23 cellular contexts compared by ENCODE assay signal in the genomic region with DNA sequence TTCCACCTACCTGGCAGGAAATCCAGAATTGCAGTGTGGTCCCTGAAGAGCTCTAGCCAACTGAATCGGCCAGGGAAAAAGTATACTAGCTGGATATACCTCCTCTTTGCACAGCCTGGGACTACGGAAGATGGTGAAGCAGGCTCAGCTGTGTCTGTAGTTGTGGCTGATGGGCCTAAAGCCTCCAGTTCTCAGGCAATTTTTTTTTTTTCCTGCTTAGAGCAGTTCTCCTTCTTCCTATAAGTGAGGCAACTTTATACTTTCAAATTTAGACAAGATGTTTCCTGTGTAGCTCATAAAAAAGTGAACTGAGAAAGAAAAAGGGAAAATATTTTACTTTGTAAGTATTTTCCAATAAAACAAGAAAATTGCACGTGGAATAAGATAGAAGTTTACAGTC.
DNase-seq lines count a peak whose midpoint lies in the region; ATAC-seq and TF ChIP-seq lines count a peak whose summit lies in the region.
"Had no signal": no experiment of that assay in that cellular context is flagged by ENCODE, and none has a peak within 500 bp of the region (broad histone marks: within the 10 kb centered on the region; RNA-seq: fewer than 3 reads in every experiment).

No MANE protein-coding gene starts in this region.

- H3K4me1 ChIP-seq in heart right ventricle (peaks cover 0 to 19% (median 0%) of the 10 kb centered on the region in 9 donors), ascending aorta (peaks cover 0 to 20% of the 10 kb centered on the region in 2 donors), HAP-1 (no peaks in the 10 kb centered on the region)

- in situ Hi-C loops in HAP-1 (cut with MboI; ENCODE audit: low sequenced_read_pairs) = no loop called here

- H3K27me3 ChIP-seq in heart right ventricle = no peaks in the 10 kb centered on the region
- no peaks in the 10 kb centered on the region for H3K27me3 ChIP-seq in ascending aorta
- no peaks in the 10 kb centered on the region for H3K27me3 ChIP-seq in HAP-1 (ENCODE audit: low read depth)
- H3K27me3 ChIP-seq: upper lobe of left lung had no signal

- DNase-seq in heart right ventricle = no peak
- no peak for DNase-seq in cardiac septum (ENCODE audit: low spot score)
- DNase-seq in NOMO-1 treated with DMSO at 0.1 percent for 48 hours (lab: John Stamatoyannopoulos, UW; ENCODE audit: unreplicated experiment) = peak; percentile 80
- no peak for DNase-seq in left cardiac atrium
- no peak for DNase-seq in ascending aorta (ENCODE audit: low spot score in 2 of 2)
- DNase-seq in foreskin fibroblast = no peak
- no peak for DNase-seq in HAP-1 (ENCODE audit: low spot score in 2 of 2)
- no peak for DNase-seq in stimulated activated CD4-positive, alpha-beta T cell treated with anti-CD3 and anti-CD28 coated beads, Interleukin-2, amount 100 ng/mL, for 48 hours
- DNase-seq: activated CD4-positive, CD25-positive, alpha-beta regulatory T cell treated with anti-CD3 and anti-CD28 coated beads, Interleukin-2, amount 50 U/mL, for 72 hours; activated CD8-positive, alpha-beta T cell treated with anti-CD3 and anti-CD28 coated beads for 36 hours; activated gamma-delta T cell treated with Interleukin-2 at 50 U/mL for 16 hours; activated naive CD8-positive, alpha-beta T cell treated with anti-CD3 and anti-CD28 coated beads, Interleukin-2, amount 50 U/mL, for 24 hours; activated T-cell treated with anti-CD3 and anti-CD28 coated beads for 4 hours; cerebellar nuclear complex; HCEC 1CT; Karpas-422; NCI-H1092 treated with DMSO at 0.1 percent for 48 hours; NCI-H187 treated with DMSO at 0.1 percent for 48 hours; NCI-H2227 treated with DMSO at 0.1 percent for 48 hours; NCI-H774; PC-3; SHP77; upper lobe of left lung had no signal

- H3K9me3 ChIP-seq in heart right ventricle (no peaks in the 10 kb centered on the region), ascending aorta (no peaks in the 10 kb centered on the region), HAP-1 (no peaks in the 10 kb centered on the region)
- H3K9me3 ChIP-seq: upper lobe of left lung had no signal

- ATAC-seq in heart right ventricle (peak in 5 of 8 donors; percentile 28 to 73 (median 67)), left cardiac atrium (peak; percentile 41 to 47)
- ATAC-seq: activated CD8-positive, alpha-beta T cell treated with anti-CD3 and anti-CD28 coated beads for 36 hours; activated naive CD8-positive, alpha-beta T cell treated with anti-CD3 and anti-CD28 coated beads, Interleukin-2, amount 50 U/mL, for 24 hours; PC-3 had no signal

- intact Hi-C loops in heart right ventricle (cut with DNase I) (no loop called here), cardiac septum (cut with DNase I) (no loop called here), left cardiac atrium (cut with DNase I) (no loop called here), ascending aorta (cut with DNase I) (no loop called here)

- H3K36me3 ChIP-seq in heart right ventricle (no peaks in the 10 kb centered on the region), ascending aorta (peaks cover 0 to 4% of the 10 kb centered on the region in 2 donors), HAP-1 (replicated peaks) (no peaks in the 10 kb centered on the region)
- H3K36me3 ChIP-seq: upper lobe of left lung had no signal

- H3K4me3 ChIP-seq in heart right ventricle (peak overlapping the region in 3 of 10 donors; percentile 16 to 50 (median 19)), ascending aorta (peak overlapping the region in 1 of 2 donors; percentile 18), foreskin fibroblast (ENCODE audit: low read depth in 1 of 2, low read length in 2 of 2) (no peak overlapping the region), HAP-1 (no peak overlapping the region)

- WGBS in heart right ventricle, 2 donors = 76 to 86% methylated on average over 3 of the region's 3 CpGs

- peak overlapping the region in 1 of 10 donors; percentile 85 for H3K27ac ChIP-seq in heart right ventricle
- H3K27ac ChIP-seq in ascending aorta = no peak overlapping the region

- TF ChIP-seq CTCF in heart right ventricle (IDR thresholded peaks at IDR 0.05) (no peak), ascending aorta (IDR thresholded peaks at IDR 0.05) (no peak), foreskin fibroblast (IDR thresholded peaks at IDR 0.05; ENCODE audit: low read depth, low read length) (no peak)
